In genomic region chr15:50686468-50687301, GRCh38 we compare ENCODE assay signal across 2 cellular contexts.
TF ChIP-seq lines count a peak whose summit lies in the region.

TRPM7 (minus strand) TSS chr15:50686797; CDS start chr15:50686533, 264 bp downstream.

TF ChIP-seq in IMR-90, 13 proteins besides CTCF, POLR2A, EP300 and RAD21 (continued from another document):
- TF ChIP-seq CHD1 (IDR thresholded peaks at IDR 0.05; ENCODE audit: low read depth, low read length): no peak
- no peak for TF ChIP-seq RCOR1 (IDR thresholded peaks at IDR 0.05; ENCODE audit: insufficient replicate concordance, low read length)
- TF ChIP-seq ELK1 (IDR thresholded peaks at IDR 0.05; ENCODE audit: borderline replicate concordance, low read depth, low read length): no peak
- TF ChIP-seq SMC3 (IDR thresholded peaks at IDR 0.05; ENCODE audit: low read depth, low read length): no peak
- TF ChIP-seq MAFK (IDR thresholded peaks at IDR 0.05; ENCODE audit: low read depth, low read length): no peak
- TF ChIP-seq, protein P1, sequence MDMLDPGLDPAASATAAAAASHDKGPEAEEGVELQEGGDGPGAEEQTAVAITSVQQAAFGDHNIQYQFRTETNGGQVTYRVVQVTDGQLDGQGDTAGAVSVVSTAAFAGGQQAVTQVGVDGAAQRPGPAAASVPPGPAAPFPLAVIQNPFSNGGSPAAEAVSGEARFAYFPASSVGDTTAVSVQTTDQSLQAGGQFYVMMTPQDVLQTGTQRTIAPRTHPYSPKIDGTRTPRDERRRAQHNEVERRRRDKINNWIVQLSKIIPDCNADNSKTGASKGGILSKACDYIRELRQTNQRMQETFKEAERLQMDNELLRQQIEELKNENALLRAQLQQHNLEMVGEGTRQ (IDR thresholded peaks at IDR 0.05; ENCODE audit: low read depth, low read length): peak; percentile 99
- peak; percentile 86; the same call in 1 of the 2 replicates for TF ChIP-seq MXI1 (IDR thresholded peaks at IDR 0.05; ENCODE audit: borderline replicate concordance, low read depth, low read length)
- TF ChIP-seq BHLHE40 (IDR thresholded peaks at IDR 0.05; ENCODE audit: low read depth, low read length): peak; percentile 98
- no peak for TF ChIP-seq RFX5 (IDR thresholded peaks at IDR 0.05; ENCODE audit: low read depth, low read length)
- no peak for TF ChIP-seq MAZ (IDR thresholded peaks at IDR 0.05; ENCODE audit: borderline replicate concordance, low read depth, low read length)
- peak; percentile 43 for TF ChIP-seq FOS (IDR thresholded peaks at IDR 0.05; ENCODE audit: low read depth, low read length)
- no peak for TF ChIP-seq NFE2L2 (IDR thresholded peaks at IDR 0.05; ENCODE audit: low read depth, low read length)

TF ChIP-seq in PFSK-1, 5 proteins besides CTCF, POLR2A, EP300 and RAD21:
- TF ChIP-seq REST (IDR thresholded peaks at IDR 0.05; ENCODE audit: insufficient read depth in 1 of 2, low read depth in 2 of 2, low read length in 2 of 2): peak in 1 of 2 experiments; percentile 8; a peak in 1 of 4 replicates
- TF ChIP-seq TAF1 (IDR thresholded peaks at IDR 0.05; ENCODE audit: borderline replicate concordance, insufficient read depth, low read length): peak; percentile 78
- TF ChIP-seq FOXP2 (optimal IDR thresholded peaks at IDR 0.05; ENCODE audit: borderline replicate concordance, extremely low read depth, extremely low read length, insufficient read depth): no peak
- TF ChIP-seq SIN3A (IDR thresholded peaks at IDR 0.05; ENCODE audit: borderline replicate concordance, insufficient read depth, low read length): peak; percentile 60; the same call in 1 of the 2 replicates
- peak; percentile 95 for TF ChIP-seq POLR2AphosphoS5 (IDR thresholded peaks at IDR 0.05; ENCODE audit: low read depth, low read length)
